17 cellular contexts compared by ENCODE assay signal in genomic region chr10:67851229-67851628, GRCh38. TPM values are rescaled to one million over a fixed set of nuclear protein-coding genes. Genes with fewer than 3 reads are reported as not detected.
A peak's percentile ranks its signal among the peaks of the same experiment; 100 is the strongest.
DNase-seq lines count a peak whose midpoint lies in the region; ATAC-seq and TF ChIP-seq lines count a peak whose summit lies in the region.
"Had no signal": no experiment of that assay in that cellular context is flagged by ENCODE, and none has a peak within 500 bp of the region (broad histone marks: within the 10 kb centered on the region; RNA-seq: fewer than 3 reads in every experiment).

No MANE protein-coding gene starts in this region.

- H3K9me3 Mint-ChIP-seq in T-helper 2 cell treated with Interferon-gamma antibody and Interleukin-4, amounts not matched to agents 5 μg/mL and 100 μg/mL, for 36 hours, result no peaks in the 10 kb centered on the region
- H3K9me3 Mint-ChIP-seq in WTC11, result no peaks in the 10 kb centered on the region
- peaks cover 0 to 3% (median 0%) of the 10 kb centered on the region in 5 experiments for H3K9me3 Mint-ChIP-seq in brain
- H3K9me3 Mint-ChIP-seq in nephron progenitor cell, result peaks cover 4% of the 10 kb centered on the region
- H3K9me3 Mint-ChIP-seq: central memory CD8-positive, alpha-beta T cell had no signal

- CTCF ChIA-PET in WTC11 (lab: Charles Lee), result no interaction called here

- POLR2A ChIA-PET in WTC11 (lab: Charles Lee), result no interaction called here

- peaks cover 3% of the 10 kb centered on the region for H3K36me3 Mint-ChIP-seq in T-helper 2 cell treated with Interferon-gamma antibody and Interleukin-4, amounts not matched to agents 5 μg/mL and 100 μg/mL, for 36 hours (ENCODE audit: low read depth)
- no peaks in the 10 kb centered on the region for H3K36me3 Mint-ChIP-seq in WTC11
- H3K36me3 Mint-ChIP-seq in brain, result no peaks in the 10 kb centered on the region
- H3K36me3 Mint-ChIP-seq in nephron progenitor cell (ENCODE audit: low read depth), result peaks cover 5% of the 10 kb centered on the region

- ATAC-seq in WTC11, result no peak
- ATAC-seq in HG02759 (IDR thresholded peaks at IDR 0.05; ENCODE audit: unreplicated experiment), result no peak
- ATAC-seq: activated CD4-positive, CD25-positive, alpha-beta regulatory T cell treated with anti-CD3 and anti-CD28 coated beads, Interleukin-2, amount 50 U/mL, for 24 hours; stimulated activated naive B cell treated with anti-CD40 and anti-IgM and Interleukin-4, amounts not matched to agents 10 μg/mL and 1 μg/mL and 100 μg/mL, for 72 hours had no signal

- H3K27me3 Mint-ChIP-seq in T-helper 2 cell treated with Interferon-gamma antibody and Interleukin-4, amounts not matched to agents 5 μg/mL and 100 μg/mL, for 36 hours (ENCODE audit: low read depth), result no peaks in the 10 kb centered on the region
- H3K27me3 Mint-ChIP-seq in WTC11 (ENCODE audit: low read depth), result no peaks in the 10 kb centered on the region; the same call in 1 of the 2 replicates
- H3K27me3 Mint-ChIP-seq in brain, result no peaks in the 10 kb centered on the region
- peaks cover 9% of the 10 kb centered on the region for H3K27me3 Mint-ChIP-seq in nephron progenitor cell (ENCODE audit: low read depth, poor library complexity)
- H3K27me3 Mint-ChIP-seq: central memory CD8-positive, alpha-beta T cell; stimulated activated naive B cell treated with anti-CD40 and anti-IgM and Interleukin-4, amounts not matched to agents 10 μg/mL and 1 μg/mL and 100 μg/mL, for 72 hours had no signal

- peak overlapping the region; percentile 50 for H3K4me3 Mint-ChIP-seq in T-helper 2 cell treated with Interferon-gamma antibody and Interleukin-4, amounts not matched to agents 5 μg/mL and 100 μg/mL, for 36 hours
- H3K4me3 Mint-ChIP-seq in WTC11 (peak overlapping the region; percentile 10; the same call in 1 of the 2 replicates), brain (peak overlapping the region in 4 of 5 experiments; percentile 58 to 94 (median 86)), nephron progenitor cell (peak overlapping the region; percentile 43)
- H3K4me3 Mint-ChIP-seq: stimulated activated naive B cell treated with anti-CD40 and anti-IgM and Interleukin-4, amounts not matched to agents 10 μg/mL and 1 μg/mL and 100 μg/mL, for 72 hours had no signal

- TF ChIP-seq CTCF in WTC11 (IDR thresholded peaks at IDR 0.05) (no peak), brain (conservative IDR thresholded peaks at IDR 0.05) (no peak), nephron progenitor cell (IDR thresholded peaks at IDR 0.05) (no peak)

- H3K27ac Mint-ChIP-seq in T-helper 2 cell treated with Interferon-gamma antibody and Interleukin-4, amounts not matched to agents 5 μg/mL and 100 μg/mL, for 36 hours, result no peak overlapping the region
- H3K27ac Mint-ChIP-seq in WTC11 (no peak overlapping the region), brain (peak overlapping the region in 3 of 5 experiments; percentile 34 to 77 (median 63)), nephron progenitor cell (no peak overlapping the region)
- H3K27ac Mint-ChIP-seq: stimulated activated naive B cell treated with anti-CD40 and anti-IgM and Interleukin-4, amounts not matched to agents 10 μg/mL and 1 μg/mL and 100 μg/mL, for 72 hours had no signal

- H3K4me1 Mint-ChIP-seq in T-helper 2 cell treated with Interferon-gamma antibody and Interleukin-4, amounts not matched to agents 5 μg/mL and 100 μg/mL, for 36 hours (ENCODE audit: low read depth), result peaks cover 15% of the 10 kb centered on the region
- H3K4me1 Mint-ChIP-seq in WTC11 (peaks cover 8% of the 10 kb centered on the region), brain (peaks cover 13% of the 10 kb centered on the region), nephron progenitor cell (peaks cover 11% of the 10 kb centered on the region)

- DNase-seq in T-helper 2 cell treated with Interferon-gamma antibody and Interleukin-4, amounts not matched to agents 5 μg/mL and 100 μg/mL, for 36 hours (ENCODE audit: low spot score), result no peak
- no peak for DNase-seq in T-helper 2 cell
- DNase-seq in WTC11 (ENCODE audit: low spot score), result no peak
- no peak for DNase-seq in nephron progenitor cell
- no peak for DNase-seq in NCI-H510A treated with DMSO at 0.1 percent for 48 hours (lab: John Stamatoyannopoulos, UW)
- no peak for DNase-seq in DMS79 treated with DMSO at 0.1 percent for 48 hours (lab: John Stamatoyannopoulos, UW)
- DNase-seq: 8988T; activated effector memory CD4-positive, alpha-beta T cell treated with anti-CD3 and anti-CD28 coated beads, Interleukin-2, amount 50 U/mL, for 16 hours; left ventricle myocardium inferior; midbrain; NCI-H526 treated with DMSO at 0.1 percent for 48 hours; stimulated activated naive B cell treated with anti-CD40 and anti-IgM and Interleukin-4, amounts not matched to agents 10 μg/mL and 1 μg/mL and 100 μg/mL, for 72 hours; T1000 had no signal

TF ChIP-seq in WTC11, 78 proteins besides CTCF, POLR2A, EP300 and RAD21:
- TF ChIP-seq AFF4 (CRISPR knock-in tag; IDR thresholded peaks at IDR 0.05; ENCODE audit: borderline replicate concordance) (no peak), E2F4 (CRISPR knock-in tag; IDR thresholded peaks at IDR 0.05; ENCODE audit: borderline replicate concordance, low read depth) (no peak), ZNF232 (CRISPR knock-in tag; IDR thresholded peaks at IDR 0.05) (no peak), ZNF671 (CRISPR knock-in tag; IDR thresholded peaks at IDR 0.05) (no peak), FOXP1 (CRISPR knock-in tag; IDR thresholded peaks at IDR 0.05; ENCODE audit: borderline replicate concordance) (no peak), E2F5 (CRISPR knock-in tag; IDR thresholded peaks at IDR 0.05) (no peak), SOX15 (CRISPR knock-in tag; IDR thresholded peaks at IDR 0.05) (no peak), NFATC4 (CRISPR knock-in tag; IDR thresholded peaks at IDR 0.05) (no peak), CBFB (CRISPR knock-in tag; IDR thresholded peaks at IDR 0.05; ENCODE audit: low read depth) (no peak), NR2C2 (CRISPR knock-in tag; IDR thresholded peaks at IDR 0.05) (no peak), GABPB1 (CRISPR knock-in tag; IDR thresholded peaks at IDR 0.05) (no peak)

RNA-seq across cellular contexts. Expression of gene DNAJC12, which starts 13.2 kb away (rescaled TPM):
- 0.94 to 1.8 TPM (median 1.5 TPM) in 3 replicates for total RNA-seq in WTC11 (2021)
- polyA plus RNA-seq in brain (ENCODE audit: insufficient read depth, low read depth, low replicate concordance), result 25.1 TPM

RNA-seq across cellular contexts. Expression of gene SIRT1, which starts 33.2 kb away (rescaled TPM):
- 51.3 to 55.5 TPM (median 53.9 TPM) in 3 replicates for total RNA-seq in WTC11 (2021)
- polyA plus RNA-seq in brain (ENCODE audit: insufficient read depth, low read depth, low replicate concordance), result 14.9 TPM

Comparison
In these comparisons a context has a peak if more than half of its experiments do, and no peak if none do; other contexts are left out.
1. H3K27ac Mint-ChIP-seq: peak in brain (3 of 5); none in T-helper 2 cell treated with Interferon-gamma antibody and Interleukin-4, amounts not matched to agents 5 μg/mL and 100 μg/mL, for 36 hours (single experiment), WTC11 (single experiment) and nephron progenitor cell (single experiment).
2. H3K4me3 Mint-ChIP-seq: peak in every context shown above with its lines; median percentile 86 in brain; 50 in T-helper 2 cell treated with Interferon-gamma antibody and Interleukin-4, amounts not matched to agents 5 μg/mL and 100 μg/mL, for 36 hours; 43 in nephron progenitor cell; 10 in WTC11.